ENCODE assay signal across 8 cellular contexts in the genomic region with DNA sequence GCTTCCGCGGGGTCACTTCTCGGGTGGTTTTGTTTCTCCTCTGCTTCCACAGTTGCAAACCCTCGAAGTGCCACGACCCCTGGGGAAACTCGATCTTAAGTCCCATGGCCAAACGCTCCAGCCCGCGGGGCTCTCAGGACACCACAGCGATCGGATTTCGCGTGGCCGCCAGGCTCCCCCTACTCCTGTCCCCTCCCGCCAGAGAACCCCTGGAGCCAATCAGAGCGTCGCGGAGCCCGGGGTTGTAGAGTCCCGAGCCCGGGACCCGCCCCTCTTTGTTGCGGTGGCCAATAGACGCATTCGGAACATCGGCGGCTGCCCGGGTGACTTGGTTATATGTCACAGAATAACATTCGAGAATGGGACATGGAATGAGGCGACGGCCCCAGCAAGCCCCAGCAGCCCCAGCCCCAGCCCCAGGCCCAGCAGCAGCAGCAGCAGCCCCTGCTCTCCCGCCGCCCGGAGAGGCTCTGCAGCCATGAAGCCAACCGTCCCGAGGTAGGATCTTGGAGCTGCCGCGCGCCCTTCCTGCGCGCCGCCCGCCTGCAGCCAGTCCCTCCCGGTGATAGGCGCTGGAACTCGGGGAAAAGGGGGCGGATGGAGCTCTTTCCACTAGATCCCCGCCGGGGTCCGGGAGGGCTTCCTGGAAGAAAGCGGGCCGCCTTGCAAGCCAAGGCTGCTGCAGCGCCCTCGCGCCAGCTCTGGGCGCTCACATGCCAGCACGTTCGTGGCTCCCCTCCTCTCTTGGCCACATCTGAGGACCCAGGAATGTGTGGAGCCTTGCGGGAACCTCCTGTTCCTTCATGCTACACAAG. TPM values are rescaled to one million over a fixed set of nuclear protein-coding genes. Genes with fewer than 3 reads are reported as not detected.
A peak's percentile ranks its signal among the peaks of the same experiment; 100 is the strongest.
DNase-seq lines count a peak whose midpoint lies in the region; ATAC-seq, FAIRE-seq and TF ChIP-seq lines count a peak whose summit lies in the region.

VASH2 (plus strand) TSS at position 299 of the 815 bp plus-strand sequence. CDS start 1,002 bp downstream, outside the sequence.

- peaks cover 13% of the 10 kb centered on the region for H3K4me1 ChIP-seq in PC-3 (ENCODE audit: insufficient read depth, low read length)
- H3K4me1 ChIP-seq in neuronal stem cell (ENCODE audit: control insufficient read depth in 2 of 2, insufficient read depth in 1 of 2, low read depth in 1 of 2, low read length in 2 of 2) = peaks cover 5 to 6% of the 10 kb centered on the region in 2 donors

- no peak within 1 kb of the TSS for H2BK12ac ChIP-seq in neuronal stem cell (ENCODE audit: low read length)

- no peaks in the 10 kb centered on the region for H3K79me2 ChIP-seq in PC-3 (ENCODE audit: low read length)

- no peaks in the 10 kb centered on the region for H3F3A ChIP-seq in PC-3 (ENCODE audit: low read length, unreplicated experiment)

- WGBS in neuronal stem cell (ENCODE audit: extremely low coverage in 2 of 2, insufficient read length in 2 of 2, insufficient replicate concordance in 1 of 2), 2 donors = no CpG with 5 or more reads among the region's 59 CpGs

- POLR2A ChIA-PET in PC-3 (lab: Charles Lee; ENCODE audit: unreplicated experiment) = no interaction called here

- H3K79me1 ChIP-seq in neuronal stem cell (ENCODE audit: low read depth, low read length) = no peaks in the 10 kb centered on the region

- H2BK15ac ChIP-seq in neuronal stem cell (ENCODE audit: low read length) = peak within 1 kb of the TSS; percentile 22

- no peaks in the 10 kb centered on the region for H4K20me1 ChIP-seq in PC-3 (ENCODE audit: low read length)

- H3K9me2 ChIP-seq in PC-3 (replicated peaks; ENCODE audit: low read length) = no peaks in the 10 kb centered on the region

- H3K9me3 ChIP-seq in PC-3 (ENCODE audit: low read length) (no peaks in the 10 kb centered on the region), neuronal stem cell (replicated peaks in 1 of 2; ENCODE audit: control insufficient read depth in 2 of 2, insufficient read depth in 1 of 2, low read depth in 1 of 2, low read length in 2 of 2) (peaks cover 0 to 2% of the 10 kb centered on the region in 2 donors)

- H3K4me3 ChIP-seq in PC-3 (ENCODE audit: low read length) (peak within 1 kb of the TSS; percentile 71), neuronal stem cell (ENCODE audit: low read length in 2 of 2) (peak within 1 kb of the TSS; percentile 60 to 90)

- H2AK5ac ChIP-seq in neuronal stem cell (ENCODE audit: low read depth, low read length) = peak within 1 kb of the TSS; percentile 20

- peak; percentile 60 for DNase-seq in DMS 273 treated with DMSO at 0.1 percent for 48 hours (lab: John Stamatoyannopoulos, UW)
- DNase-seq in HT1080 (ENCODE audit: low read depth) = peak; percentile 71
- peak; percentile 91 for DNase-seq in PC-3
- peak; percentile 70 for DNase-seq in activated T-helper 2 cell treated with anti-CD3 and anti-CD28 coated beads, Interferon-gamma antibody, Interleukin-2, Interleukin-4, amounts not matched to agents 10 μg/mL and 5 μg/mL and 100 μg/mL, durations not matched to agents 14 hours and 24 hours and 36 hours (ENCODE audit: low spot score)
- DNase-seq in frontal cortex (ENCODE audit: low spot score in 2 of 2) = peak; percentile 81 to 82
- DNase-seq in neuronal stem cell (ENCODE audit: low spot score) = peak; percentile 82

- no peak within 1 kb of the TSS for H3K27ac ChIP-seq in PC-3 (ENCODE audit: low read length)
- H3K27ac ChIP-seq in neuronal stem cell (replicated peaks; ENCODE audit: low read length) = no peak within 1 kb of the TSS
- no peak within 1 kb of the TSS for H3K27ac ChIP-seq in temporal lobe (ENCODE audit: low read depth, low read length)

- H3K18ac ChIP-seq in neuronal stem cell (ENCODE audit: low read length) = peak within 1 kb of the TSS; percentile 95

- CTCF ChIA-PET in PC-3 (lab: Charles Lee) = interaction anchor here (0.9 kb wide), 1 partner anchor 201 kb away, joined by 4 read pairs; no protein-coding TSS in a partner anchor

- intact Hi-C loops in PC-3 (cut with micrococcal nuclease) = loop anchor here (5.0 kb wide), 1 partner anchor 93 kb away; the partner anchor contains the start of gene FLVCR1
- intact Hi-C loops in activated T-helper 2 cell treated with anti-CD3 and anti-CD28 coated beads, Interferon-gamma antibody, Interleukin-2, Interleukin-4, amounts not matched to agents 10 μg/mL and 5 μg/mL and 100 μg/mL, durations not matched to agents 14 hours and 24 hours and 36 hours (cut with micrococcal nuclease) = no loop called here

- H2BK120ac ChIP-seq in neuronal stem cell (ENCODE audit: low read depth, low read length) = peak within 1 kb of the TSS; percentile 4

- H2AFZ ChIP-seq in PC-3 (ENCODE audit: low read length) (peak within 1 kb of the TSS; percentile 90), neuronal stem cell (ENCODE audit: low read length) (peak within 1 kb of the TSS; percentile 99)

- H2BK5ac ChIP-seq in neuronal stem cell (ENCODE audit: low read length) = peak within 1 kb of the TSS; percentile 10

- H3K9me3 Mint-ChIP-seq in activated T-helper 2 cell treated with anti-CD3 and anti-CD28 coated beads, Interferon-gamma antibody, Interleukin-2, Interleukin-4, amounts not matched to agents 10 μg/mL and 5 μg/mL and 100 μg/mL, durations not matched to agents 14 hours and 24 hours and 36 hours = peaks cover 6% of the 10 kb centered on the region

- peak within 1 kb of the TSS; percentile 79 for H3K4me3 Mint-ChIP-seq in activated T-helper 2 cell treated with anti-CD3 and anti-CD28 coated beads, Interferon-gamma antibody, Interleukin-2, Interleukin-4, amounts not matched to agents 10 μg/mL and 5 μg/mL and 100 μg/mL, durations not matched to agents 14 hours and 24 hours and 36 hours (ENCODE audit: low read depth)

- no peaks in the 10 kb centered on the region for H3K27me3 ChIP-seq in PC-3 (ENCODE audit: low read length)
- H3K27me3 ChIP-seq in neuronal stem cell (ENCODE audit: control insufficient read depth in 3 of 3, insufficient read depth in 3 of 3, low read depth in 1 of 3, low read length in 3 of 3) = peaks cover 0 to 15% (median 14%) of the 10 kb centered on the region in 3 experiments

- H3K36me3 ChIP-seq in PC-3 (ENCODE audit: low read depth, low read length) = no peaks in the 10 kb centered on the region
- no peaks in the 10 kb centered on the region for H3K36me3 ChIP-seq in neuronal stem cell (replicated peaks in 1 of 2; ENCODE audit: control insufficient read depth in 2 of 2, insufficient read depth in 2 of 2, low read length in 2 of 2)

- TF ChIP-seq CTCF in PC-3 (conservative IDR thresholded peaks at IDR 0.05; ENCODE audit: low read depth, low read length) = 0 out of 2 replicates have a peak, but pooled peaks have one; percentile 22

- H3K4me2 ChIP-seq in PC-3 (ENCODE audit: low read length) = peak within 1 kb of the TSS; percentile 98
- H3K4me2 ChIP-seq in neuronal stem cell (ENCODE audit: insufficient read depth, low read length, poor library complexity, severe bottlenecking) = peak within 1 kb of the TSS; percentile 99

- no peaks in the 10 kb centered on the region for H3K36me3 Mint-ChIP-seq in activated T-helper 2 cell treated with anti-CD3 and anti-CD28 coated beads, Interferon-gamma antibody, Interleukin-2, Interleukin-4, amounts not matched to agents 10 μg/mL and 5 μg/mL and 100 μg/mL, durations not matched to agents 14 hours and 24 hours and 36 hours (ENCODE audit: low read depth)

- H3K14ac ChIP-seq in neuronal stem cell (ENCODE audit: low read length) = peak within 1 kb of the TSS; percentile 92

- peaks cover 2% of the 10 kb centered on the region for H3K4me1 Mint-ChIP-seq in activated T-helper 2 cell treated with anti-CD3 and anti-CD28 coated beads, Interferon-gamma antibody, Interleukin-2, Interleukin-4, amounts not matched to agents 10 μg/mL and 5 μg/mL and 100 μg/mL, durations not matched to agents 14 hours and 24 hours and 36 hours (ENCODE audit: low read depth)

- no peak within 1 kb of the TSS for H3K27ac Mint-ChIP-seq in activated T-helper 2 cell treated with anti-CD3 and anti-CD28 coated beads, Interferon-gamma antibody, Interleukin-2, Interleukin-4, amounts not matched to agents 10 μg/mL and 5 μg/mL and 100 μg/mL, durations not matched to agents 14 hours and 24 hours and 36 hours

- H3K4ac ChIP-seq in neuronal stem cell (ENCODE audit: low read length) = peak within 1 kb of the TSS; percentile 30

- peak within 1 kb of the TSS; percentile 20 for H3K9ac ChIP-seq in PC-3 (ENCODE audit: low read length)
- peak within 1 kb of the TSS; percentile 84 for H3K9ac ChIP-seq in neuronal stem cell (ENCODE audit: low read depth, low read length, poor library complexity)

- peak; percentile 96 for ATAC-seq in GM21367 (IDR thresholded peaks at IDR 0.05; ENCODE audit: unreplicated experiment)
- peak; percentile 97 for ATAC-seq in PC-3

- H4K8ac ChIP-seq in neuronal stem cell (ENCODE audit: low read depth, low read length) = no peak within 1 kb of the TSS

- FAIRE-seq in frontal cortex (lab: Jason Lieb, UNC) = no peak

- peak within 1 kb of the TSS; percentile 83 for H3K23ac ChIP-seq in neuronal stem cell (ENCODE audit: low read depth, low read length, poor library complexity)

- peak within 1 kb of the TSS; percentile 83 for H4K91ac ChIP-seq in neuronal stem cell (ENCODE audit: low read depth, low read length, poor library complexity)

- H3K27me3 Mint-ChIP-seq in activated T-helper 2 cell treated with anti-CD3 and anti-CD28 coated beads, Interferon-gamma antibody, Interleukin-2, Interleukin-4, amounts not matched to agents 10 μg/mL and 5 μg/mL and 100 μg/mL, durations not matched to agents 14 hours and 24 hours and 36 hours (ENCODE audit: low read depth) = peaks cover 50% of the 10 kb centered on the region

- BruUV-seq in PC-3 (replicated peaks; lab: Mats Ljungman, UMichigan) = no TSS peak

RNA-seq across cellular contexts. Expression of gene VASH2, which starts in this region (rescaled TPM):
- total RNA-seq in HT1080 (2014; rRNA removed; shearing (Covaris generic)) = 0.42 and 0.43 TPM in 2 replicates
- polyA plus RNA-seq in HT1080 (2015; cell fraction: cytosol; rRNA removed) = 0.60 and 0.81 TPM in 2 replicates
- 0.72 and 0.76 TPM in 2 replicates for polyA plus RNA-seq in HT1080 (2015; cell fraction: nucleus; rRNA removed)
- total RNA-seq in PC-3 (2014; rRNA removed) = 4.7 TPM in 2 replicates
- total RNA-seq in activated T-helper 2 cell treated with anti-CD3 and anti-CD28 coated beads, Interferon-gamma antibody, Interleukin-2, Interleukin-4, amounts not matched to agents 10 μg/mL and 5 μg/mL and 100 μg/mL, durations not matched to agents 14 hours and 24 hours and 36 hours = 1.3 and 1.8 TPM in 2 replicates
- 28.1 TPM for total RNA-seq in frontal cortex
- 6.6 TPM for polyA plus RNA-seq in neuronal stem cell (2013, experiment 1 of 2)
- polyA plus RNA-seq in neuronal stem cell (2013, experiment 2 of 2) = 6.6 TPM
- 37.6 TPM for total RNA-seq in temporal lobe

Comparison
In these comparisons a context has a peak if more than half of its experiments do, and no peak if none do; other contexts are left out.
1. Peak in DNase-seq in HT1080; RNA of the gene not detected or under 1 TPM.